39 cellular contexts compared by ENCODE assay signal in the genomic region with DNA sequence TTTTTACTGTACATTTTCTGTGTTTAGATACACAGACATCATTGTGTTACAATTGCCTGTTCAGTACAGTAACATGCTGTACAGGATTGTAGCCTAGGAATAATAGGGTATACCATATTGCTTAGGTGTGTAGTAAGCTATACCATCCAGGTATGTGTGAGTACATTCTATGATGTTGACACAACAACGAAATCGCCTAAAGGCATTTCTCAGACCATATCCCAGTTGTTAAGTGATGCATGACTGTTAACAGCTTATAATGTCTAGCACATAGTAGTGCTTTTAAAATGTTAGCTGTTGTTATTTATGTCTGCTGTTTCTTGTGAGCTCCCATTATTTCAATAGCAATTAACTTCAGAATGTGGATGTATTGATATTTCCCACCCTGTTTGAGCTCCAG. TPM values are rescaled to one million over a fixed set of nuclear protein-coding genes. Genes with fewer than 3 reads are reported as not detected.
"Had no signal": no experiment of that assay in that cellular context is flagged by ENCODE, and none has a peak within 500 bp of the region (broad histone marks: within the 10 kb centered on the region; RNA-seq: fewer than 3 reads in every experiment).

No MANE protein-coding gene starts in this region.

- H3K4me3 ChIP-seq: ascending aorta, body of pancreas, breast epithelium, cardiac muscle cell had no signal

- H3K27ac Mint-ChIP-seq: activated CD4-positive, alpha-beta memory T cell treated with anti-CD3 and anti-CD28 coated beads, Interleukin-2, amount 10 ng/mL, durations not matched to agents 7 days and 5 days; activated CD4-positive, alpha-beta T cell treated with anti-CD3 and anti-CD28 coated beads for 36 hours; activated CD4-positive, alpha-beta T cell treated with anti-CD3 and anti-CD28 coated beads, Interleukin-2, amount 10 ng/mL, durations not matched to agents 7 days and 5 days; activated CD8-positive, alpha-beta memory T cell treated with anti-CD3 and anti-CD28 coated beads, Interleukin-2, amount 10 ng/mL, durations not matched to agents 7 days and 5 days; activated CD8-positive, alpha-beta T cell treated with anti-CD3 and anti-CD28 coated beads, Interleukin-2, amount 10 ng/mL, durations not matched to agents 7 days and 5 days; activated naive CD4-positive, alpha-beta T cell treated with anti-CD3 and anti-CD28 coated beads, Interleukin-2, amount 10 ng/mL, durations not matched to agents 7 days and 5 days; activated naive CD4-positive, alpha-beta T cell treated with anti-CD3 and anti-CD28 coated beads, Interleukin-2, amount 50 U/mL, for 24 hours; activated naive CD8-positive, alpha-beta T cell; activated naive CD8-positive, alpha-beta T cell treated with anti-CD3 and anti-CD28 coated beads, Interleukin-2, amount 10 ng/mL, durations not matched to agents 7 days and 5 days; activated naive CD8-positive, alpha-beta T cell treated with anti-CD3 and anti-CD28 coated beads, Interleukin-2, amount 50 U/mL, for 24 hours; activated T-cell treated with anti-CD3 and anti-CD28 coated beads, Interleukin-2, amount 50 U/mL, for 24 hours; activated T-helper 2 cell treated with anti-CD3 and anti-CD28 coated beads, Interferon-gamma antibody, Interleukin-2, Interleukin-4, amounts not matched to agents 10 μg/mL and 5 μg/mL and 100 μg/mL, durations not matched to agents 14 hours and 24 hours and 36 hours; T-helper 1 cell treated with Interleukin-12 subunit alpha and Interleukin-12 subunit beta and Interleukin-4 antibody, amounts not matched to agents 30 μg/mL and 1 μg/mL, for 36 hours; T-helper 2 cell treated with Interferon-gamma antibody and Interleukin-4, amounts not matched to agents 5 μg/mL and 100 μg/mL, for 36 hours; WTC11 had no signal

- H3K4me3 Mint-ChIP-seq: activated CD4-positive, alpha-beta memory T cell treated with anti-CD3 and anti-CD28 coated beads, Interleukin-2, amount 10 ng/mL, durations not matched to agents 7 days and 5 days; activated CD4-positive, alpha-beta T cell treated with anti-CD3 and anti-CD28 coated beads for 36 hours; activated CD4-positive, alpha-beta T cell treated with anti-CD3 and anti-CD28 coated beads, Interleukin-2, amount 10 ng/mL, durations not matched to agents 7 days and 5 days; activated CD8-positive, alpha-beta memory T cell treated with anti-CD3 and anti-CD28 coated beads, Interleukin-2, amount 10 ng/mL, durations not matched to agents 7 days and 5 days; activated CD8-positive, alpha-beta T cell treated with anti-CD3 and anti-CD28 coated beads, Interleukin-2, amount 10 ng/mL, durations not matched to agents 7 days and 5 days; activated naive CD4-positive, alpha-beta T cell treated with anti-CD3 and anti-CD28 coated beads, Interleukin-2, amount 10 ng/mL, durations not matched to agents 7 days and 5 days; activated naive CD4-positive, alpha-beta T cell treated with anti-CD3 and anti-CD28 coated beads, Interleukin-2, amount 50 U/mL, for 24 hours; activated naive CD8-positive, alpha-beta T cell; activated naive CD8-positive, alpha-beta T cell treated with anti-CD3 and anti-CD28 coated beads, Interleukin-2, amount 10 ng/mL, durations not matched to agents 7 days and 5 days; activated naive CD8-positive, alpha-beta T cell treated with anti-CD3 and anti-CD28 coated beads, Interleukin-2, amount 50 U/mL, for 24 hours; activated T-cell treated with anti-CD3 and anti-CD28 coated beads, Interleukin-2, amount 50 U/mL, for 24 hours; central memory CD8-positive, alpha-beta T cell; T-helper 1 cell treated with Interleukin-12 subunit alpha and Interleukin-12 subunit beta and Interleukin-4 antibody, amounts not matched to agents 30 μg/mL and 1 μg/mL, for 36 hours; T-helper 2 cell treated with Interferon-gamma antibody and Interleukin-4, amounts not matched to agents 5 μg/mL and 100 μg/mL, for 36 hours; WTC11 had no signal

- H3K27ac ChIP-seq: ascending aorta, body of pancreas, brain microvascular endothelial cell, breast epithelium, cardiac muscle cell, WERI-Rb-1 had no signal

- DNase-seq: activated CD4-positive, alpha-beta memory T cell treated with anti-CD3 and anti-CD28 coated beads, Interleukin-2, amount 10 ng/mL, durations not matched to agents 7 days and 5 days; activated CD4-positive, alpha-beta T cell treated with anti-CD3 and anti-CD28 coated beads for 1 hour; activated CD4-positive, alpha-beta T cell treated with anti-CD3 and anti-CD28 coated beads for 36 hours; activated CD4-positive, alpha-beta T cell treated with anti-CD3 and anti-CD28 coated beads for 48 hours; activated CD4-positive, alpha-beta T cell treated with anti-CD3 and anti-CD28 coated beads, Interleukin-2, amount 10 ng/mL, durations not matched to agents 7 days and 5 days; activated CD4-positive, alpha-beta T cell treated with anti-CD3 and anti-CD28 coated beads, Interleukin-2, amount 50 U/mL, for 48 hours; activated CD4-positive, CD25-positive, alpha-beta regulatory T cell; activated CD8-positive, alpha-beta memory T cell treated with anti-CD3 and anti-CD28 coated beads for 24 hours; activated CD8-positive, alpha-beta memory T cell treated with anti-CD3 and anti-CD28 coated beads, Interleukin-2, amount 10 ng/mL, durations not matched to agents 7 days and 5 days; activated CD8-positive, alpha-beta memory T cell treated with anti-CD3 and anti-CD28 coated beads, Interleukin-2, amount 50 U/mL, for 48 hours; activated CD8-positive, alpha-beta T cell treated with anti-CD3 and anti-CD28 coated beads, Interleukin-2, amount 10 ng/mL, durations not matched to agents 7 days and 5 days; activated effector memory CD4-positive, alpha-beta T cell treated with Interleukin-2 at 50 U/mL for 16 hours; activated gamma-delta T cell; activated naive CD4-positive, alpha-beta T cell treated with anti-CD3 and anti-CD28 coated beads, Interleukin-2, amount 10 ng/mL, durations not matched to agents 7 days and 5 days; activated naive CD4-positive, alpha-beta T cell treated with Interleukin-2 at 50 U/mL for 16 hours; activated naive CD8-positive, alpha-beta T cell treated with anti-CD3 and anti-CD28 coated beads, Interleukin-2, amount 10 ng/mL, durations not matched to agents 7 days and 5 days; activated naive CD8-positive, alpha-beta T cell treated with anti-CD3 and anti-CD28 coated beads, Interleukin-2, amount 50 U/mL, for 24 hours; activated T-cell treated with anti-CD3 and anti-CD28 coated beads, Interleukin-2, amount 50 U/mL, for 24 hours; activated T-cell treated with anti-CD3 and anti-CD28 coated beads, Interleukin-2, amount 50 U/mL, for 48 hours; amygdala; anterior cingulate cortex; body of pancreas; brain microvascular endothelial cell; caudate nucleus; cerebellar nuclear complex; T-helper 1 cell; T-helper 2 cell; T-helper 9 cell; WERI-Rb-1 had no signal

- H3K9me3 ChIP-seq: ascending aorta, body of pancreas, breast epithelium had no signal

- H3K36me3 Mint-ChIP-seq: activated CD8-positive, alpha-beta memory T cell treated with anti-CD3 and anti-CD28 coated beads, Interleukin-2, amount 10 ng/mL, durations not matched to agents 7 days and 5 days; activated naive CD4-positive, alpha-beta T cell treated with anti-CD3 and anti-CD28 coated beads, Interleukin-2, amount 10 ng/mL, durations not matched to agents 7 days and 5 days; activated naive CD4-positive, alpha-beta T cell treated with anti-CD3 and anti-CD28 coated beads, Interleukin-2, amount 50 U/mL, for 24 hours; activated naive CD8-positive, alpha-beta T cell; activated naive CD8-positive, alpha-beta T cell treated with anti-CD3 and anti-CD28 coated beads, Interleukin-2, amount 10 ng/mL, durations not matched to agents 7 days and 5 days; WTC11 had no signal

- H3K36me3 ChIP-seq: ascending aorta, brain microvascular endothelial cell, breast epithelium, cardiac muscle cell, WERI-Rb-1 had no signal

- H3K9me3 Mint-ChIP-seq: activated CD4-positive, alpha-beta memory T cell treated with anti-CD3 and anti-CD28 coated beads, Interleukin-2, amount 10 ng/mL, durations not matched to agents 7 days and 5 days; activated CD4-positive, alpha-beta T cell treated with anti-CD3 and anti-CD28 coated beads, Interleukin-2, amount 10 ng/mL, durations not matched to agents 7 days and 5 days; activated naive CD4-positive, alpha-beta T cell treated with anti-CD3 and anti-CD28 coated beads, Interleukin-2, amount 10 ng/mL, durations not matched to agents 7 days and 5 days; activated naive CD4-positive, alpha-beta T cell treated with anti-CD3 and anti-CD28 coated beads, Interleukin-2, amount 50 U/mL, for 24 hours; activated naive CD8-positive, alpha-beta T cell treated with anti-CD3 and anti-CD28 coated beads, Interleukin-2, amount 10 ng/mL, durations not matched to agents 7 days and 5 days; activated naive CD8-positive, alpha-beta T cell treated with anti-CD3 and anti-CD28 coated beads, Interleukin-2, amount 50 U/mL, for 24 hours; activated T-cell treated with anti-CD3 and anti-CD28 coated beads, Interleukin-2, amount 50 U/mL, for 24 hours; activated T-helper 2 cell treated with anti-CD3 and anti-CD28 coated beads, Interferon-gamma antibody, Interleukin-2, Interleukin-4, amounts not matched to agents 10 μg/mL and 5 μg/mL and 100 μg/mL, durations not matched to agents 14 hours and 24 hours and 36 hours; T-helper 1 cell treated with Interleukin-12 subunit alpha and Interleukin-12 subunit beta and Interleukin-4 antibody, amounts not matched to agents 30 μg/mL and 1 μg/mL, for 36 hours; T-helper 2 cell treated with Interferon-gamma antibody and Interleukin-4, amounts not matched to agents 5 μg/mL and 100 μg/mL, for 36 hours; WTC11 had no signal

- H3K4me1 ChIP-seq: ascending aorta, body of pancreas, breast epithelium had no signal

- H3K27me3 ChIP-seq: ascending aorta, body of pancreas, brain microvascular endothelial cell, cardiac muscle cell had no signal

- H3K4me1 Mint-ChIP-seq: activated CD4-positive, alpha-beta T cell treated with anti-CD3 and anti-CD28 coated beads, Interleukin-2, amount 10 ng/mL, durations not matched to agents 7 days and 5 days; activated naive CD8-positive, alpha-beta T cell treated with anti-CD3 and anti-CD28 coated beads, Interleukin-2, amount 10 ng/mL, durations not matched to agents 7 days and 5 days; central memory CD8-positive, alpha-beta T cell had no signal

RNA-seq across cellular contexts. Expression of a gene that starts 4.5 kb away (rescaled TPM):
- total RNA-seq: activated CD4-positive, alpha-beta memory T cell treated with anti-CD3 and anti-CD28 coated beads, Interleukin-2, amount 10 ng/mL, durations not matched to agents 7 days and 5 days; activated CD4-positive, alpha-beta T cell treated with anti-CD3 and anti-CD28 coated beads for 36 hours; activated CD4-positive, alpha-beta T cell treated with anti-CD3 and anti-CD28 coated beads, Interleukin-2, amount 10 ng/mL, durations not matched to agents 7 days and 5 days; activated CD8-positive, alpha-beta memory T cell treated with anti-CD3 and anti-CD28 coated beads, Interleukin-2, amount 10 ng/mL, durations not matched to agents 7 days and 5 days; activated CD8-positive, alpha-beta T cell treated with anti-CD3 and anti-CD28 coated beads, Interleukin-2, amount 10 ng/mL, durations not matched to agents 7 days and 5 days; activated naive CD8-positive, alpha-beta T cell treated with anti-CD3 and anti-CD28 coated beads, Interleukin-2, amount 10 ng/mL, durations not matched to agents 7 days and 5 days; activated T-helper 2 cell treated with anti-CD3 and anti-CD28 coated beads, Interferon-gamma antibody, Interleukin-2, Interleukin-4, amounts not matched to agents 10 μg/mL and 5 μg/mL and 100 μg/mL, durations not matched to agents 14 hours and 24 hours and 36 hours had no signal
